ENCODE assay signal across 1 cellular context in the genomic region with DNA sequence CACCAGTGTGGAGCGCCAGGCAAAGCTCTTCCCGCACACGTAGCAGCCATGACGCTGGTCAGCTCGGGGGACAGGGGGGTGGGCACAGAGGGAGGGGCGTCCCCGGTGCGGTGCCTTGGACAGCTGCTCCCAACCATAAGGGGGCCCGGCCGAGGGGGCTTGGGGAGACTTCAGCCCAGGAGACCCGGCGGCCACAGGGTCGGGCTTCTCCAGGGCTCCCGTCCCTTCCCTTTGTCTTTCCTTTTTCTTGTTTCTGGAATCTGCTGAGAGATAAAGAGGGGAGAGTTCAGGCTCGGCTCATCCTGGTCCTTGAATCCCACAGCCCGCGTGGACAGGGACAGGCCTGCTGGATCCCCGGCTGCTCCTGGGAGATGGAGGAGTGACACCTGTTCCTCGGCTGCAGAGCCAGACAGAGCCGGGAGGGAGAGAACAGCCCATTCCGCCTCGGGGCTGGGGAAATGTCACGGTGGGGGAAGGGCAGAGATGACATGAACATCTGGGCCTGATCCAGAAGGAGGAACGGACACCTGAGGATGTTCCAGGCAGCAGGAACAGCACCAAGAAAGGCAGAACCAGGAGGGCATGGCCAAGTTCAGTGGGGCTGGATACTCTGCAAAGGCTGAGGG.
TF ChIP-seq lines count a peak whose summit lies in the region.

No MANE protein-coding gene starts in this region.

TF ChIP-seq in GM23338, 12 proteins besides CTCF, POLR2A, EP300 and RAD21 (continued from another document):
- TF ChIP-seq JUNB (IDR thresholded peaks at IDR 0.05; ENCODE audit: unreplicated experiment) (no peak), ZNF331 (CRISPR knock-in tag; IDR thresholded peaks at IDR 0.05; ENCODE audit: low read depth) (no peak), POLR2AphosphoS5 (IDR thresholded peaks at IDR 0.05; ENCODE audit: low read depth) (no peak), CREB1 (CRISPR knock-in tag; IDR thresholded peaks at IDR 0.05; ENCODE audit: low read depth) (no peak), EZH2 (IDR thresholded peaks at IDR 0.05; ENCODE audit: low read depth, unreplicated experiment) (no peak), ZNF114 (CRISPR knock-in tag; IDR thresholded peaks at IDR 0.05) (no peak)
TF ChIP-seq in GM23338: peak in this region for 0.
